25 cellular contexts compared by ENCODE assay signal in the genomic region with DNA sequence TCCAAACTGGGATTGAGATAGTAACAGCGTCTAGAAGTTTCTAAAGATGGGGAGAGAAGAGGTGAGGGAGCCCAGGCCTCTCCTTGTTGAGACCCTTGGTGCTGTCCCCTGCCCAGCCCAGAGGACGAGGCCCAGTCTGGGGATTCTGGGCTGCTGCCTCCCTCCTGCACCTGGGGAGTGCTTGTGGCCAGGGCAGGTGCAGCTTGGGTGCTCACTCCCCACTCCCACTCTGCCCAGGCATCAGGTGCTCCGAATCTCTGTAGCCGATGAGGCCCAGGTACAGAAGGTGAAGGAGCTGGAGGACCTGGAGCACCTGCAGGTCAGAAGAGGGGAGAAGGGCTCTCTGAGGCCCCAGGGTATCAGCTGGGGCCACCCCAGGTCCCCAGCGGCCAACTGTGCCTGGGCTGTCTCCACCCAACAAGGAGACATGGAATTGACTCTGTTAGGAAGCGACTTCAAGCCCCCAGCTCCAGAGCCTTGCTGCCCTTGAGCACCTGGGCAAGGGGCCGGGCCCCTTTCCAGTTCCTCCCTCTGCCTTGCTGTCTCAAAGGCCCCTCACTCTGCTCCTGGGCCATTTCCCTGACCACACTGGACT. TPM values are rescaled to one million over a fixed set of nuclear protein-coding genes. Genes with fewer than 3 reads are reported as not detected.
DNase-seq lines count a peak whose midpoint lies in the region; ATAC-seq and TF ChIP-seq lines count a peak whose summit lies in the region.
"Had no signal": no experiment of that assay in that cellular context is flagged by ENCODE, and none has a peak within 500 bp of the region (broad histone marks: within the 10 kb centered on the region; RNA-seq: fewer than 3 reads in every experiment).

No MANE protein-coding gene starts in this region.

- intact Hi-C loops in breast epithelium (cut with DNase I; ENCODE audit: low total_unique reads), result no loop called here
- intact Hi-C loops in MCF 10A (cut with micrococcal nuclease), result no loop called here
- intact Hi-C loops in ovary (cut with DNase I), result no loop called here
- intact Hi-C loops in uterus (cut with DNase I; ENCODE audit: low total_unique reads), result no loop called here

- no peaks in the 10 kb centered on the region for H3K4me1 Mint-ChIP-seq in MCF 10A (ENCODE audit: insufficient read depth, unreplicated experiment)
- H3K4me1 Mint-ChIP-seq: stimulated activated naive CD8-positive, alpha-beta T cell treated with anti-CD3 and anti-CD28 coated beads, Interleukin-15, amount 100 ng/mL, for 72 hours had no signal

- no peaks in the 10 kb centered on the region for H3K27me3 ChIP-seq in breast epithelium
- no peaks in the 10 kb centered on the region for H3K27me3 ChIP-seq in ovary
- H3K27me3 ChIP-seq in uterus, result no peaks in the 10 kb centered on the region
- H3K27me3 ChIP-seq: ascending aorta had no signal

- H3K4me3 ChIP-seq in breast epithelium, result no peak overlapping the region
- H3K4me3 ChIP-seq in ovary, result no peak overlapping the region
- H3K4me3 ChIP-seq in uterus, result no peak overlapping the region
- H3K4me3 ChIP-seq: ascending aorta had no signal

- H3K27me3 Mint-ChIP-seq in MCF 10A (ENCODE audit: insufficient read depth, unreplicated experiment), result no peaks in the 10 kb centered on the region
- H3K27me3 Mint-ChIP-seq: activated CD8-positive, alpha-beta T cell treated with anti-CD3 and anti-CD28 coated beads for 36 hours; CD4-positive, alpha-beta T cell; dendritic cell treated with granulocyte-macrophage colony-stimulating factor and Interleukin-4, amounts not matched to agents 40 ng/mL and 50 ng/mL, for 4 days; stimulated activated naive CD8-positive, alpha-beta T cell treated with anti-CD3 and anti-CD28 coated beads, Interleukin-15, amount 100 ng/mL, for 72 hours had no signal

- no peak for TF ChIP-seq POLR2A in breast epithelium (IDR thresholded peaks at IDR 0.05)
- TF ChIP-seq POLR2A in ovary (IDR thresholded peaks at IDR 0.05), result no peak
- no peak for TF ChIP-seq POLR2A in uterus (IDR thresholded peaks at IDR 0.05)

- 86 to 89% (median 88%) methylated on average over 7 of the region's 7 CpGs for WGBS in ovary, 3 donors

- H3K27ac ChIP-seq in breast epithelium (peak overlapping the region; percentile 65 to 81), ovary (peak overlapping the region; percentile 14 to 73), uterus (peak overlapping the region; percentile 57 to 76)

- no peaks in the 10 kb centered on the region for H3K36me3 Mint-ChIP-seq in MCF 10A (ENCODE audit: insufficient read depth, unreplicated experiment)

- no peaks in the 10 kb centered on the region for H3K9me3 ChIP-seq in breast epithelium
- no peaks in the 10 kb centered on the region for H3K9me3 ChIP-seq in ovary
- H3K9me3 ChIP-seq in uterus, result no peaks in the 10 kb centered on the region
- H3K9me3 ChIP-seq: ascending aorta had no signal

- CTCF ChIA-PET in MCF 10A (lab: Yijun Ruan, JAX), result interaction anchor here (1.1 kb wide), 1 partner anchor 23 kb away, joined by 3 read pairs; no protein-coding TSS in a partner anchor

- H3K4me1 ChIP-seq in breast epithelium (peaks cover 3 to 8% of the 10 kb centered on the region in 2 donors), ovary (ENCODE audit: insufficient read depth) (peaks cover 8% of the 10 kb centered on the region), uterus (peaks cover 0 to 6% of the 10 kb centered on the region in 2 donors)

- H3K27ac Mint-ChIP-seq in MCF 10A (ENCODE audit: low read depth, unreplicated experiment), result no peak overlapping the region
- H3K27ac Mint-ChIP-seq: activated CD8-positive, alpha-beta T cell treated with anti-CD3 and anti-CD28 coated beads for 36 hours; CD4-positive, alpha-beta T cell; dendritic cell treated with granulocyte-macrophage colony-stimulating factor and Interleukin-4, amounts not matched to agents 40 ng/mL and 50 ng/mL, for 4 days; immature natural killer cell had no signal

- no TSS peak for BruUV-seq in MCF 10A (replicated peaks; lab: Mats Ljungman, UMichigan)

- TF ChIP-seq CTCF in breast epithelium (IDR thresholded peaks at IDR 0.05), result no peak
- no peak for TF ChIP-seq CTCF in MCF 10A (IDR thresholded peaks at IDR 0.05; ENCODE audit: unreplicated experiment)
- no peak for TF ChIP-seq CTCF in ovary (IDR thresholded peaks at IDR 0.05)
- TF ChIP-seq CTCF in uterus (IDR thresholded peaks at IDR 0.05), result no peak

- H3K36me3 ChIP-seq in breast epithelium (no peaks in the 10 kb centered on the region), ovary (no peaks in the 10 kb centered on the region), uterus (no peaks in the 10 kb centered on the region)
- H3K36me3 ChIP-seq: ascending aorta had no signal

- DNase-seq in breast epithelium (ENCODE audit: low spot score in 2 of 2) (peak in 1 of 2 donors; percentile 12), MCF 10A (ENCODE audit: unreplicated experiment) (no peak), left lobe of liver (ENCODE audit: low spot score) (peak; percentile 41), ovary (peak in 1 of 5 donors; percentile 18), uterus (no peak)
- no peak for DNase-seq in stimulated activated CD4-positive, alpha-beta T cell treated with anti-CD3 and anti-CD28 coated beads, Interleukin-2, amount 100 ng/mL, for 48 hours
- DNase-seq: activated CD4-positive, CD25-positive, alpha-beta regulatory T cell treated with anti-CD3 and anti-CD28 coated beads, Interleukin-2, amount 50 U/mL, for 72 hours; activated CD8-positive, alpha-beta T cell treated with anti-CD3 and anti-CD28 coated beads for 36 hours; CD4-positive, alpha-beta T cell; central memory CD4-positive, alpha-beta T cell; EL; GOT3; immature natural killer cell; NCI-H2029 treated with DMSO at 0.1 percent for 48 hours; NCI-H345; NCI-H69; PC-3; stimulated activated naive CD8-positive, alpha-beta T cell treated with anti-CD3 and anti-CD28 coated beads, Interleukin-15, amount 100 ng/mL, for 72 hours; T-helper 2 cell had no signal

- no peak for TF ChIP-seq EP300 in ovary (IDR thresholded peaks at IDR 0.05)

- H3K9me3 Mint-ChIP-seq in MCF 10A (ENCODE audit: unreplicated experiment), result no peaks in the 10 kb centered on the region

- POLR2A ChIA-PET in MCF 10A (lab: Yijun Ruan, JAX), result no interaction called here

- no peak overlapping the region for H3K4me3 Mint-ChIP-seq in MCF 10A (ENCODE audit: unreplicated experiment)
- H3K4me3 Mint-ChIP-seq: activated CD8-positive, alpha-beta T cell treated with anti-CD3 and anti-CD28 coated beads for 36 hours; CD4-positive, alpha-beta T cell; dendritic cell treated with granulocyte-macrophage colony-stimulating factor and Interleukin-4, amounts not matched to agents 40 ng/mL and 50 ng/mL, for 4 days; immature natural killer cell; stimulated activated naive CD8-positive, alpha-beta T cell treated with anti-CD3 and anti-CD28 coated beads, Interleukin-15, amount 100 ng/mL, for 72 hours had no signal

- no peak for ATAC-seq in left lobe of liver
- ATAC-seq in GM18909 (IDR thresholded peaks at IDR 0.05; ENCODE audit: poor library complexity, unreplicated experiment), result no peak
- no peak for ATAC-seq in HG03175 (IDR thresholded peaks at IDR 0.05; ENCODE audit: unreplicated experiment)
- ATAC-seq: activated CD8-positive, alpha-beta T cell treated with anti-CD3 and anti-CD28 coated beads for 36 hours; PC-3; Right ventricle myocardium inferior had no signal

RNA-seq across cellular contexts. Expression of a gene that starts 0.7 kb away (rescaled TPM):
- total RNA-seq in breast epithelium, result under 1 TPM in 2 of 3 donors, not detected in 1; 0.73 to 0.96 TPM
- not detected in 2 replicates for total RNA-seq in MCF 10A (2022)
- 16.8 TPM for total RNA-seq in left lobe of liver
- 10 to 100 TPM in 2 of 7 donors, 1 to 10 TPM in 3, not detected in 2; 1.3 to 32.4 (median 5.5) TPM for total RNA-seq in ovary
- polyA plus RNA-seq in ovary, result under 1 TPM; 0.31 to 0.35 TPM
- 1 to 10 TPM in 1 of 4 donors, under 1 TPM in 1, not detected in 2; 0.46 to 3.8 TPM for total RNA-seq in uterus
- total RNA-seq: activated CD8-positive, alpha-beta T cell treated with anti-CD3 and anti-CD28 coated beads for 36 hours; ascending aorta; CD4-positive, alpha-beta T cell; PC-3; Right ventricle myocardium inferior had no signal
- polyA plus RNA-seq: immature natural killer cell had no signal

RNA-seq across cellular contexts. Expression of a gene that starts 36.3 kb away (rescaled TPM):
- total RNA-seq in breast epithelium, result not detected
- total RNA-seq in MCF 10A (2022), result 0.42 TPM in 1 of 2 replicates, not detected in the other
- not detected for total RNA-seq in left lobe of liver
- total RNA-seq in ovary, result not detected
- not detected for polyA plus RNA-seq in ovary
- total RNA-seq in uterus, result not detected
- total RNA-seq: ascending aorta; CD4-positive, alpha-beta T cell; PC-3; Right ventricle myocardium inferior; skeletal muscle tissue had no signal
- polyA plus RNA-seq: immature natural killer cell had no signal

RNA-seq across cellular contexts. Expression of a gene that starts 59.9 kb away (rescaled TPM):
- 1 to 10 TPM; 5.9 to 8.9 (median 7.0) TPM for total RNA-seq in breast epithelium
- total RNA-seq in MCF 10A (2022), result 14.0 and 15.8 TPM in 2 replicates
- 3.5 TPM for total RNA-seq in left lobe of liver
- 10 to 100 TPM in 5 of 7 donors, 1 to 10 TPM in 2; 1.8 to 21.3 (median 10.5) TPM for total RNA-seq in ovary
- 10 to 100 TPM in 1 of 2 donors, 1 to 10 TPM in 1; 4.7 to 15.3 TPM for polyA plus RNA-seq in ovary
- 10 to 100 TPM in 2 of 4 donors, 1 to 10 TPM in 2; 1.5 to 22.3 (median 8.3) TPM for total RNA-seq in uterus
